In the genomic region with DNA sequence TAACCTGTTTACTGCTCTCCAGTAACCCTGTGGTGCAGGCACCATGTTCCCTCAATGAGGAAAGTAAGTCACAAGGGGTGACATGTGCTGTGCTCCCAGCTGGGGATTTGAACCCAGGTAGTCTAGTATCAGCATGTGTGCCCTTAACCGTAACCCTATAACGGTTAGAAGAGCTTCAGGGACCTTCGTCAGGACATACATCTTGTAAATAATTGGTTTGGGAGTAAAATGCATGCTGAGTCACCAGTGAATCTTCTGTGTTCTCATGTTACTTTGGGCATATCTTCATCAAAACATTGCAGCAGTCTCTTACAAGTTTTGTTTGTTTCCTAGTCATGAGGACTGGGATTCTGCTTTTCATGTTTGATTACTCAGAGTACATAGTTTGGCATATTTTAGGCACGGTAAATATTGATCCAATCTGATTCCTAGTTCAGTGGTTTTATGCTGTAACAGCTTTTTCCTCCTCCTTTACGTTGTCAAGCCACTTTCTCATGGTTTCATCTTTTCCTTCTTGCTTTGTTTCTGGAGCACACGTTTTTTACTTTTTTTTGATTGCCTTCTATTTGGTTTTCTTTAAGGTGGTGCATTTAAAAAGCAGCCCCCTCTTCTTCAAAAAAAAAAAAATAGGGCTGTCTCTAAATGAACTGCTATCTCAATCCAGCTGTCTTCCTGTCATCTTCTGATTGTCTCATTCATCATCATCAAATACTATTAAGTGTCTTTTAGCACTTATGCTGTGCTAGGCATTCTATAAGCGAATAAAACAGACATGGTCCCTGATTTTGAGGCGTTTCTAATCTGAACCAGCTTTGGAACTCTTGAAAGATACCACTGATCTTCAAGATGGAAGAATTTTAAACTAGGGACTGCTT, we compare ENCODE assay signal across 12 cellular contexts. TPM values are rescaled to one million over a fixed set of nuclear protein-coding genes. Genes with fewer than 3 reads are reported as not detected.
A peak's percentile ranks its signal among the peaks of the same experiment; 100 is the strongest.
DNase-seq lines count a peak whose midpoint lies in the region; ATAC-seq, FAIRE-seq and TF ChIP-seq lines count a peak whose summit lies in the region.
"Had no signal": no experiment of that assay in that cellular context is flagged by ENCODE, and none has a peak within 500 bp of the region (broad histone marks: within the 10 kb centered on the region; RNA-seq: fewer than 3 reads in every experiment).

No MANE protein-coding gene starts in this region.

- H3K4me2 ChIP-seq in K562 (ENCODE audit: insufficient read depth, low read length), result no peak overlapping the region

- H3K27ac ChIP-seq in K562 (ENCODE audit: extremely low read depth, low read depth, low read length) (no peak overlapping the region), liver (ENCODE audit: low read depth in 1 of 2, low read length in 2 of 2) (no peak overlapping the region), caudate nucleus (ENCODE audit: low read depth, low read length) (no peak overlapping the region)

- DNase-seq in BE2C (peak; percentile 18), HS-5 (ENCODE audit: low read depth) (peak; percentile 66), K562 (ENCODE audit: extremely low read depth in 1 of 4, low spot score in 3 of 4) (peak in 1 of 4 experiments; percentile 4), sciatic nerve (ENCODE audit: low spot score) (no peak), medulla oblongata (ENCODE audit: extremely low spot score) (no peak), caudate nucleus (lab: John Stamatoyannopoulos, UW) (no peak), MV-4-11 (lab: John Stamatoyannopoulos, UW) (no peak)
- DNase-seq: activated naive CD4-positive, alpha-beta T cell treated with Interleukin-2 at 50 U/mL for 16 hours; GF-D8; glutamatergic neuron; naive thymus-derived CD4-positive, alpha-beta T cell had no signal

- H3K9me1 ChIP-seq in K562 (ENCODE audit: control insufficient read depth, insufficient read depth, low read length), result no peaks in the 10 kb centered on the region

- BruUV-seq in K562 (replicated peaks; lab: Mats Ljungman, UMichigan), result no TSS peak

- TF ChIP-seq RAD21 in K562 (CRISPR knock-in tag; conservative IDR thresholded peaks at IDR 0.05 in 1 of 2, IDR thresholded peaks at IDR 0.05 in 1 of 2), result no peak
- TF ChIP-seq RAD21 in liver (IDR thresholded peaks at IDR 0.05), result no peak

- no peaks in the 10 kb centered on the region for H3K79me2 ChIP-seq in K562 (ENCODE audit: control insufficient read depth, insufficient read depth, low read length)

- CTCF ChIA-PET in K562 (lab: Yijun Ruan, JAX; ENCODE audit: low intra/inter-chr PET ratio), result interaction anchor here (0.6 kb wide), 1 partner anchor 14 kb away, joined by 3 read pairs; no protein-coding TSS in a partner anchor

- H3K4me1 ChIP-seq in BE2C (peaks cover 41% of the 10 kb centered on the region), K562 (replicated peaks in 1 of 2; ENCODE audit: control insufficient read depth in 2 of 2, insufficient read depth in 2 of 2, low read length in 2 of 2) (no peaks in the 10 kb centered on the region; a peak in 1 of 5 replicates), liver (ENCODE audit: control insufficient read depth in 4 of 4, insufficient read depth in 4 of 4, low read length in 3 of 4) (no peaks in the 10 kb centered on the region)

- POLR2A ChIA-PET in K562 (lab: Yijun Ruan, JAX), result interaction anchor here (0.7 to 1.3 kb wide), 2 partner anchors 37 to 48 kb away, joined by 3 to 4 read pairs; no protein-coding TSS in a partner anchor

- H2AFZ ChIP-seq in K562 (ENCODE audit: low read depth, low read length), result no peak overlapping the region; the same call in 1 of the 2 replicates

- 0% methylated on average over 8 of the region's 8 CpGs for WGBS in K562 (ENCODE audit: insufficient coverage, low coverage, missing lambda C conversion rate)
- WGBS in liver, result 52% methylated on average over 8 of the region's 8 CpGs

- H3K4me3 ChIP-seq in BE2C (ENCODE audit: low read depth, low read length) (no peak overlapping the region), K562 (no peak overlapping the region), liver (ENCODE audit: low read depth in 1 of 3, low read length in 3 of 3) (no peak overlapping the region)

- no peak for TF ChIP-seq EP300 in K562 (IDR thresholded peaks at IDR 0.05; ENCODE audit: low read length)

- in situ Hi-C loops in K562 (cut with MboI), result no loop called here

- no peak; the same call in 2 of the 3 replicates for ATAC-seq in K562
- ATAC-seq in sciatic nerve, result no peak
- ATAC-seq: naive thymus-derived CD4-positive, alpha-beta T cell had no signal

- no peak for TF ChIP-seq CTCF in BE2C (IDR thresholded peaks at IDR 0.05; ENCODE audit: low read depth, low read length)
- no peak for TF ChIP-seq CTCF in K562 (IDR thresholded peaks at IDR 0.05 in 2 of 3, conservative IDR thresholded peaks at IDR 0.05 in 1 of 3; ENCODE audit: insufficient read depth in 2 of 3, low read depth in 1 of 3, low read length in 3 of 3)
- no peak for TF ChIP-seq CTCF in liver (IDR thresholded peaks at IDR 0.05; ENCODE audit: low read depth, low read length, missing input control)

- H3K36me3 ChIP-seq in BE2C, result no peaks in the 10 kb centered on the region
- no peaks in the 10 kb centered on the region for H3K36me3 ChIP-seq in K562 (ENCODE audit: control insufficient read depth, insufficient read depth, low read length)
- no peaks in the 10 kb centered on the region for H3K36me3 ChIP-seq in liver (ENCODE audit: control insufficient read depth in 4 of 4, insufficient read depth in 3 of 4, low read depth in 1 of 4, low read length in 3 of 4)

- no peaks in the 10 kb centered on the region for H3K9me3 ChIP-seq in BE2C
- H3K9me3 ChIP-seq in K562 (replicated peaks; ENCODE audit: control insufficient read depth, insufficient read depth, low read depth, low read length), result no peaks in the 10 kb centered on the region
- H3K9me3 ChIP-seq in liver (ENCODE audit: control insufficient read depth in 4 of 4, low read length in 3 of 4), result no peaks in the 10 kb centered on the region

- FAIRE-seq in K562 (lab: Jason Lieb, UNC), result no peak

- H3K27me3 ChIP-seq in BE2C (no peaks in the 10 kb centered on the region), K562 (ENCODE audit: control insufficient read depth in 2 of 2, insufficient read depth in 2 of 2, low read length in 2 of 2) (no peaks in the 10 kb centered on the region), liver (ENCODE audit: control insufficient read depth in 4 of 4, insufficient read depth in 4 of 4, low read length in 3 of 4) (no peaks in the 10 kb centered on the region)

- no peak for TF ChIP-seq POLR2A in K562 (conservative IDR thresholded peaks at IDR 0.05)

- H4K20me1 ChIP-seq in K562 (replicated peaks; ENCODE audit: control insufficient read depth, insufficient read depth, low read length), result no peaks in the 10 kb centered on the region

- H3K9ac ChIP-seq in K562 (ENCODE audit: insufficient read depth in 1 of 2, low read depth in 2 of 2, low read length in 2 of 2) (no peak overlapping the region), liver (ENCODE audit: low read depth in 1 of 2, low read length in 2 of 2) (no peak overlapping the region)

- intact Hi-C loops in K562 (cut with micrococcal nuclease), result no loop called here
- intact Hi-C loops in sciatic nerve (cut with DNase I), result no loop called here

TF ChIP-seq in K562, 482 proteins besides CTCF, POLR2A, EP300 and RAD21 (continues in another document):
- TF ChIP-seq SMARCA5 (IDR thresholded peaks at IDR 0.05), result no peak
- TF ChIP-seq NCOA4 (IDR thresholded peaks at IDR 0.05; ENCODE audit: partially characterized antibody), result no peak
- TF ChIP-seq GABPB1 (CRISPR knock-in tag; IDR thresholded peaks at IDR 0.05), result no peak
- TF ChIP-seq WHSC1 (IDR thresholded peaks at IDR 0.05; ENCODE audit: low read length), result no peak
- TF ChIP-seq NELFE (IDR thresholded peaks at IDR 0.05; ENCODE audit: insufficient read depth, insufficient read length), result no peak
- TF ChIP-seq ZSCAN32 (CRISPR knock-in tag; IDR thresholded peaks at IDR 0.05), result no peak
- no peak for TF ChIP-seq JUND (IDR thresholded peaks at IDR 0.05; ENCODE audit: borderline replicate concordance, low read depth, low read length)
- TF ChIP-seq JUND (tag; IDR thresholded peaks at IDR 0.05; ENCODE audit: borderline replicate concordance, low read depth, low read length), result peak; percentile 55; the same call in 1 of the 3 replicates

TF ChIP-seq in liver, 16 proteins besides CTCF, POLR2A, EP300 and RAD21 (continues in another document):
- TF ChIP-seq FOXA1 (IDR thresholded peaks at IDR 0.05) (peak; percentile 38), TAF1 (conservative IDR thresholded peaks at IDR 0.05) (no peak), RXRA (IDR thresholded peaks at IDR 0.05) (no peak), HNF4A (conservative IDR thresholded peaks at IDR 0.05) (peak in 1 of 2 donors; percentile 19), SP1 (IDR thresholded peaks at IDR 0.05) (no peak), YY1 (IDR thresholded peaks at IDR 0.05) (no peak), GABPA (IDR thresholded peaks at IDR 0.05 in 1 of 2, conservative IDR thresholded peaks at IDR 0.05 in 1 of 2) (no peak), FOXA2 (IDR thresholded peaks at IDR 0.05) (peak; percentile 64)

RNA-seq across cellular contexts. Expression of gene CLIP4, which starts 50.4 kb away (rescaled TPM):
- polyA plus RNA-seq in BE2C (2012; ENCODE audit: insufficient read depth, insufficient read length, low read depth), result 13.5 TPM
- total RNA-seq in K562 (2011; cell fraction: chromatin; rRNA removed; ENCODE audit: low replicate concordance), result 0.18 TPM in 1 of 2 replicates, not detected in the other
- 0.13 TPM in 1 of 2 replicates, not detected in the other for total RNA-seq in K562 (2011; cell fraction: nucleolus; rRNA removed)
- total RNA-seq in K562 (2011; cell fraction: nucleoplasm; rRNA removed), result 0.95 TPM in 1 of 2 replicates, not detected in the other
- total RNA-seq in K562 (2014; rRNA removed), result not detected in 2 replicates
- not detected in 2 replicates for total RNA-seq in K562 (2014; rRNA removed; fragmentation: Illumina TruSeq; extraction: Trizol)
- not detected in 2 replicates for total RNA-seq in K562 (2015; rRNA removed; fragmentation: Illumina TruSeq; extraction: Trizol)
- total RNA-seq in K562 (2021), result 0.18 and 0.38 TPM in 2 replicates
- 0.03 and 0.06 TPM in 2 replicates for polyA plus RNA-seq in K562 (2011; rRNA removed)
- 0.03 TPM in 1 of 2 replicates, not detected in the other for polyA plus RNA-seq in K562 (2011; cell fraction: cytosol; rRNA removed)
- 0.10 TPM in 1 of 2 replicates, not detected in the other for polyA plus RNA-seq in K562 (2011; cell fraction: nucleus; rRNA removed)
- polyA plus RNA-seq in K562 (2012), result 0.04 TPM in 1 of 2 replicates, not detected in the other
- 0.03 TPM in 1 of 2 replicates, not detected in the other for polyA plus RNA-seq in K562 (2014; fragmentation: Illumina TruSeq; extraction: Trizol)
- polyA plus RNA-seq in K562 (2014; fragmentation: Nextera tagmentation; extraction: Ambion mirVana), result not detected
- 0.13 and 0.20 TPM in 2 replicates for polyA plus RNA-seq in K562 (2014; rRNA removed)
- not detected in 2 replicates for polyA minus RNA-seq in K562 (2011; rRNA and poly(A)+ RNA removed)
- not detected in 2 replicates for polyA minus RNA-seq in K562 (2011; cell fraction: cytosol; rRNA and poly(A)+ RNA removed)
- polyA minus RNA-seq in K562 (2011; cell fraction: nucleus; rRNA and poly(A)+ RNA removed), result 0.11 TPM in 1 of 2 replicates, not detected in the other
- total RNA-seq in liver, result 1 to 10 TPM; 3.7 to 6.7 TPM
- 1 to 10 TPM; 1.3 to 2.7 TPM for polyA plus RNA-seq in liver
- 85.6 TPM for total RNA-seq in sciatic nerve

Comparison
In these comparisons a context has a peak if more than half of its experiments do, and no peak if none do; other contexts are left out.
1. DNase-seq: peak in BE2C (single experiment) and HS-5 (single experiment); none in sciatic nerve (single experiment), medulla oblongata (single experiment), caudate nucleus (0 of 61) and MV-4-11 (single experiment).
2. RNA of gene CLIP4, which starts 50.4 kb away (total RNA-seq): 85.6 TPM in sciatic nerve (single experiment); 3.7 to 6.7 TPM in liver and 0.13 to 0.95 TPM in K562; every median in the first group is over 10 times any median in the second.